In the genomic region with DNA sequence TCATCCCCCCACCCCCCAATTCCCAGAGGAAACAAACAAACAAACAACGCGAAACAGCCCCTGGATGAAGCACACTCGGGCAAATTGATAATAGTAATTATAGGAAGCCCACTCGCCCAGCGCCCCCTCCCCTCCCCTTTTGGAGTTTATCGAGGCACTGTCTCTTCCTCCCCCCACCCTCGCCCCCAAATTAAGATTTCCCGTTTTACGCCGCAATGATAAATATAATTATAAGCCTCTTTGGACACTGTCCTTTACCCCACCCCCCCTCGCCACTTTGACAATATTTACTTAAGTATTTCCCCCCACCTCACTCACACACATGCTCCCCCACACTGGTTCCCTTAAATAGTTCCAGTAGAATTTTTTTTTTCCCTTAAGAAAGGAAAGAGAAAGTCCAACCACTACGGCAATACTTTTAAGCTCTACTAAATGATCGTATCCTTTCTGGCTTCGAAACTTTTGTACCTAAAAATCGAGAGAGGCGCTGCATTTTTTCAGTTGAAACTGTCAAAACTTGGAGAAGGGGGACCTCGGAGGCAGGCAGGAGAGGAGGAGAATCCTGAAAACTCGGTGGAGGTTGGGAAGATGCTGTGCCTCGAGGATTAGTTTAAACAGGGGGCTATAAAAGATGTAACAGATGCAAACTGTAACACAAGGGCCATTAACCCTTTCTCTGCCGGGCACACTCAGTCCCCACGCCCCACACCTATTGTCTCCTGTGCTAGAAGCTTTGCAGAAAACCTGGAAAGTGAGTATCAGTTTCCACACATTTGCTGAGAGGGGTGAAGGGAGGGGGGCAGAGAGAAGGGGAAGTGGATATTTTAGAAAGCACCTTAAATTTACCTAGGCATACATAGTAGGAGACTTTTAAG, we compare ENCODE assay signal across 8 cellular contexts. TPM values are rescaled to one million over a fixed set of nuclear protein-coding genes. Genes with fewer than 3 reads are reported as not detected.
A peak's percentile ranks its signal among the peaks of the same experiment; 100 is the strongest.
DNase-seq lines count a peak whose midpoint lies in the region; ATAC-seq and TF ChIP-seq lines count a peak whose summit lies in the region.

No MANE protein-coding gene starts in this region.

- H3K36me3 Mint-ChIP-seq in activated T-cell treated with anti-CD3 and anti-CD28 coated beads, Interleukin-2, amount 50 U/mL, for 24 hours (ENCODE audit: low read depth) = peaks cover 9% of the 10 kb centered on the region

- no peak for TF ChIP-seq POLR2A in tibial nerve (IDR thresholded peaks at IDR 0.05)

- H3K4me1 ChIP-seq in liver (ENCODE audit: control insufficient read depth in 4 of 4, insufficient read depth in 4 of 4, low read length in 3 of 4) (peaks cover 4 to 29% (median 11%) of the 10 kb centered on the region in 4 donors), tibial nerve (peaks cover 0 to 19% (median 6%) of the 10 kb centered on the region in 4 donors)

- no peak for TF ChIP-seq CTCF in liver (IDR thresholded peaks at IDR 0.05; ENCODE audit: low read depth, low read length, missing input control)
- no peak for TF ChIP-seq CTCF in tibial nerve (IDR thresholded peaks at IDR 0.05)

- WGBS in adipose tissue, 3 donors = 1 to 4% (median 1%) methylated on average over 21 of the region's 21 CpGs
- 4% methylated on average over 21 of the region's 21 CpGs for WGBS in liver
- 1% methylated on average over 21 of the region's 21 CpGs for WGBS in tibial nerve, 2 donors

- no peak for DNase-seq in activated T-cell treated with anti-CD3 and anti-CD28 coated beads, Interleukin-2, amount 50 U/mL, for 24 hours
- DNase-seq in activated T-cell treated with anti-CD3 and anti-CD28 coated beads, Interleukin-2, amount 50 U/mL, for 1 hour = no peak
- peak in 1 of 2 donors; percentile 58 for DNase-seq in tibial nerve (ENCODE audit: low spot score in 2 of 2)
- DNase-seq in NK-92 treated with Interleukin-12 subunit alpha and Interleukin-12 subunit beta, amount 100 ng/mL, for 24 hours (lab: John Stamatoyannopoulos, UW) = no peak

- H3K9ac ChIP-seq in liver (ENCODE audit: low read depth in 1 of 2, low read length in 2 of 2) = peak overlapping the region; percentile 26 to 93

- H3K27ac ChIP-seq in adipose tissue (ENCODE audit: low read depth, low read length) (peak overlapping the region; percentile 98), liver (ENCODE audit: low read depth in 1 of 2, low read length in 2 of 2) (peak overlapping the region; percentile 51 to 87), tibial nerve (peak overlapping the region; percentile 96 to 100 (median 98))

- no peaks in the 10 kb centered on the region for H3K9me3 Mint-ChIP-seq in activated T-cell treated with anti-CD3 and anti-CD28 coated beads, Interleukin-2, amount 50 U/mL, for 24 hours

- H3K4me3 ChIP-seq in liver (ENCODE audit: low read depth in 1 of 3, low read length in 3 of 3) (peak overlapping the region in 2 of 3 donors; percentile 27 to 73), tibial nerve (peak overlapping the region; percentile 64 to 85 (median 70))

- H3K9me3 ChIP-seq in liver (ENCODE audit: control insufficient read depth in 4 of 4, low read length in 3 of 4) (no peaks in the 10 kb centered on the region), tibial nerve (no peaks in the 10 kb centered on the region)

- H3K27me3 Mint-ChIP-seq in activated T-cell treated with anti-CD3 and anti-CD28 coated beads, Interleukin-2, amount 50 U/mL, for 24 hours = peaks cover 52% of the 10 kb centered on the region

- ATAC-seq in HG02870 (IDR thresholded peaks at IDR 0.05; ENCODE audit: unreplicated experiment) = no peak
- no peak for ATAC-seq in GM19452 (IDR thresholded peaks at IDR 0.05; ENCODE audit: unreplicated experiment)

- H3K27me3 ChIP-seq in liver (ENCODE audit: control insufficient read depth in 4 of 4, insufficient read depth in 4 of 4, low read length in 3 of 4) = peaks cover 0 to 7% (median 3%) of the 10 kb centered on the region in 4 donors
- no peaks in the 10 kb centered on the region for H3K27me3 ChIP-seq in tibial nerve

- no peaks in the 10 kb centered on the region for H3K36me3 ChIP-seq in liver (ENCODE audit: control insufficient read depth in 4 of 4, insufficient read depth in 3 of 4, low read depth in 1 of 4, low read length in 3 of 4)
- no peaks in the 10 kb centered on the region for H3K36me3 ChIP-seq in tibial nerve

- peak in 1 of 2 donors; percentile 4 for TF ChIP-seq RAD21 in liver (IDR thresholded peaks at IDR 0.05)

- H3K4me3 Mint-ChIP-seq in activated T-cell treated with anti-CD3 and anti-CD28 coated beads, Interleukin-2, amount 50 U/mL, for 24 hours = no peak overlapping the region

- peaks cover 33% of the 10 kb centered on the region for H3K4me1 Mint-ChIP-seq in activated T-cell treated with anti-CD3 and anti-CD28 coated beads, Interleukin-2, amount 50 U/mL, for 24 hours (ENCODE audit: low read depth)

- peak overlapping the region; percentile 98 for H3K27ac Mint-ChIP-seq in activated T-cell treated with anti-CD3 and anti-CD28 coated beads, Interleukin-2, amount 50 U/mL, for 24 hours

- TF ChIP-seq EP300 in tibial nerve (IDR thresholded peaks at IDR 0.05) = peak in 1 of 2 donors; percentile 41

TF ChIP-seq in liver, 16 proteins besides CTCF, POLR2A, EP300 and RAD21:
- TF ChIP-seq SP1 (IDR thresholded peaks at IDR 0.05) (no peak), YY1 (IDR thresholded peaks at IDR 0.05) (no peak), FOXA1 (IDR thresholded peaks at IDR 0.05) (no peak), GABPA (IDR thresholded peaks at IDR 0.05 in 1 of 2, conservative IDR thresholded peaks at IDR 0.05 in 1 of 2) (no peak), EGR1 (IDR thresholded peaks at IDR 0.05; ENCODE audit: low read depth in 2 of 2) (no peak), MAX (IDR thresholded peaks at IDR 0.05) (no peak), HNF4G (IDR thresholded peaks at IDR 0.05) (no peak), HNF4A (conservative IDR thresholded peaks at IDR 0.05) (no peak), TAF1 (conservative IDR thresholded peaks at IDR 0.05) (no peak), ATF3 (IDR thresholded peaks at IDR 0.05) (no peak), FOXA2 (IDR thresholded peaks at IDR 0.05) (no peak), JUND (IDR thresholded peaks at IDR 0.05) (no peak)
- TF ChIP-seq, protein P1, sequence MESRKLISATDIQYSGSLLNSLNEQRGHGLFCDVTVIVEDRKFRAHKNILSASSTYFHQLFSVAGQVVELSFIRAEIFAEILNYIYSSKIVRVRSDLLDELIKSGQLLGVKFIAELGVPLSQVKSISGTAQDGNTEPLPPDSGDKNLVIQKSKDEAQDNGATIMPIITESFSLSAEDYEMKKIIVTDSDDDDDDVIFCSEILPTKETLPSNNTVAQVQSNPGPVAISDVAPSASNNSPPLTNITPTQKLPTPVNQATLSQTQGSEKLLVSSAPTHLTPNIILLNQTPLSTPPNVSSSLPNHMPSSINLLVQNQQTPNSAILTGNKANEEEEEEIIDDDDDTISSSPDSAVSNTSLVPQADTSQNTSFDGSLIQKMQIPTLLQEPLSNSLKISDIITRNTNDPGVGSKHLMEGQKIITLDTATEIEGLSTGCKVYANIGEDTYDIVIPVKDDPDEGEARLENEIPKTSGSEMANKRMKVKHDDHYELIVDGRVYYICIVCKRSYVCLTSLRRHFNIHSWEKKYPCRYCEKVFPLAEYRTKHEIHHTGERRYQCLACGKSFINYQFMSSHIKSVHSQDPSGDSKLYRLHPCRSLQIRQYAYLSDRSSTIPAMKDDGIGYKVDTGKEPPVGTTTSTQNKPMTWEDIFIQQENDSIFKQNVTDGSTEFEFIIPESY (IDR thresholded peaks at IDR 0.05) = no peak

RNA-seq across cellular contexts. Expression of gene ZEB2, which starts 1.9 kb away (rescaled TPM):
- polyA plus RNA-seq in adipose tissue = 10 to 100 TPM in 2 of 3 donors, 1 to 10 TPM in 1; 5.6 to 92.6 (median 76.3) TPM
- total RNA-seq in liver = 10 to 100 TPM; 35.1 to 39.6 TPM
- polyA plus RNA-seq in liver = 1 to 10 TPM; 7.6 to 9.3 TPM
- 100 to 1,000 TPM; 148 to 290 (median 218) TPM for total RNA-seq in tibial nerve
